ENCODE assay signal across 9 cellular contexts in the genomic region with DNA sequence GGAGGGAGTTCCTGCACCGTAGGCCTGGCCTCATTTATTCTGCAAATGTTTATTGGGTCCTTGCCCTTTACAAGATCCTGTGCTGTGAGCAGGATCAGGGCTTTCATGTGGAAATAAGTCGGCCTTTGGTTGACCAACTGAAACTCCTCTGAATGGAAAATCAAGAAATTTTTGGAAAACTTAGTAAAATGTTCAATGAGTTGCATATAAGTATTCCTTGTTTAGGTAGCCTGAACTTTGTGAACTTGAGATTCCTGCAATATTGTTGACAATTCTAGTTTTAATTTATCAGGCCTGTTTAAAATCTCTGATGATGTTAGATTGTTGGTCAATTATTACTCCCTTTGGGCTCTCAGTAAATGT. TPM values are rescaled to one million over a fixed set of nuclear protein-coding genes. Genes with fewer than 3 reads are reported as not detected.
DNase-seq lines count a peak whose midpoint lies in the region; ATAC-seq, FAIRE-seq and TF ChIP-seq lines count a peak whose summit lies in the region.
"Had no signal": no experiment of that assay in that cellular context is flagged by ENCODE, and none has a peak within 500 bp of the region (broad histone marks: within the 10 kb centered on the region; RNA-seq: fewer than 3 reads in every experiment).

No MANE protein-coding gene starts in this region.

- peak overlapping the region; percentile 97 for H3K4me3 ChIP-seq in BLaER1
- H3K4me3 ChIP-seq in OCI-LY3 (ENCODE audit: low read length): peak overlapping the region; percentile 94
- peak overlapping the region; percentile 95 for H3K4me3 ChIP-seq in endodermal cell (ENCODE audit: low read length)

- peaks cover 42% of the 10 kb centered on the region for H3K4me1 ChIP-seq in BLaER1
- peaks cover 29% of the 10 kb centered on the region for H3K4me1 ChIP-seq in OCI-LY3 (ENCODE audit: low read length)
- H3K4me1 ChIP-seq in endodermal cell (ENCODE audit: control insufficient read depth, insufficient read depth, low read length): no peaks in the 10 kb centered on the region

- H3K27ac ChIP-seq in BLaER1 (peak overlapping the region; percentile 98), OCI-LY3 (ENCODE audit: low read length) (peak overlapping the region; percentile 55), endodermal cell (ENCODE audit: low read depth, low read length) (no peak overlapping the region)

- ATAC-seq in HG03175 (IDR thresholded peaks at IDR 0.05; ENCODE audit: unreplicated experiment) (no peak), HG03097 (IDR thresholded peaks at IDR 0.05; ENCODE audit: low FRiP score, unreplicated experiment) (no peak), GM18519 (IDR thresholded peaks at IDR 0.05; ENCODE audit: low FRiP score, unreplicated experiment) (no peak)

- no peak for FAIRE-seq in D721Med (lab: Jason Lieb, UNC)

- no peak overlapping the region for H2AFZ ChIP-seq in OCI-LY3 (ENCODE audit: low read depth, low read length)

- TF ChIP-seq CTCF in OCI-LY3 (IDR thresholded peaks at IDR 0.05; ENCODE audit: low read depth, low read length) (no peak), endodermal cell (conservative IDR thresholded peaks at IDR 0.05) (no peak), neural crest cell (conservative IDR thresholded peaks at IDR 0.05) (no peak), D721Med (IDR thresholded peaks at IDR 0.05; ENCODE audit: insufficient read depth, missing control alignments) (no peak)

- H3K27ac Mint-ChIP-seq in endodermal cell (peak overlapping the region; percentile 95), neural crest cell (ENCODE audit: unreplicated experiment) (peak overlapping the region; percentile 97)

- peaks cover 46% of the 10 kb centered on the region for H3K36me3 Mint-ChIP-seq in endodermal cell (ENCODE audit: low read depth)
- H3K36me3 Mint-ChIP-seq in neural crest cell (ENCODE audit: low read depth): peaks cover 13% of the 10 kb centered on the region

- H3K4me3 Mint-ChIP-seq in endodermal cell (peak overlapping the region; percentile 95), neural crest cell (peak overlapping the region; percentile 99)

- H3K79me2 ChIP-seq in OCI-LY3 (ENCODE audit: low read length): peaks cover 67% of the 10 kb centered on the region

- H3K27me3 Mint-ChIP-seq in endodermal cell (ENCODE audit: insufficient read depth) (no peaks in the 10 kb centered on the region), neural crest cell (ENCODE audit: low read depth) (peaks cover 3% of the 10 kb centered on the region)

- H3K9me3 Mint-ChIP-seq in endodermal cell (no peaks in the 10 kb centered on the region), neural crest cell (no peaks in the 10 kb centered on the region)

- WGBS in endodermal cell (ENCODE audit: insufficient coverage in 1 of 2, insufficient read length in 1 of 2), 2 experiments: 0 to 7% methylated on average over 1 to 2 of the region's 2 CpGs

- H3K4me2 ChIP-seq in BLaER1 (peak overlapping the region; percentile 88), OCI-LY3 (ENCODE audit: low read length) (peak overlapping the region; percentile 87)

- H3K9ac ChIP-seq in BLaER1 (peak overlapping the region; percentile 99), OCI-LY3 (ENCODE audit: low read length) (peak overlapping the region; percentile 87), endodermal cell (ENCODE audit: extremely low read depth, low read length, poor library complexity, severe bottlenecking) (peak overlapping the region; percentile 86)

- DNase-seq in endodermal cell (no peak), neural crest cell (ENCODE audit: low read depth, low spot score) (no peak), D721Med (ENCODE audit: insufficient read length, low spot score) (no peak)

- H3K4me1 Mint-ChIP-seq in endodermal cell (peaks cover 11% of the 10 kb centered on the region), neural crest cell (peaks cover 37% of the 10 kb centered on the region)

- peaks cover 57% of the 10 kb centered on the region for H3K36me3 ChIP-seq in BLaER1
- peaks cover 38% of the 10 kb centered on the region for H3K36me3 ChIP-seq in OCI-LY3 (replicated peaks; ENCODE audit: low read depth, low read length)
- peaks cover 58% of the 10 kb centered on the region for H3K36me3 ChIP-seq in endodermal cell (ENCODE audit: control insufficient read depth, insufficient read depth, low read length)

- H4K20me1 ChIP-seq in BLaER1: peaks cover 59% of the 10 kb centered on the region
- peaks cover 34% of the 10 kb centered on the region for H4K20me1 ChIP-seq in OCI-LY3 (ENCODE audit: insufficient read depth, low read length)

- H3K9me3 ChIP-seq in BLaER1 (no peaks in the 10 kb centered on the region), OCI-LY3 (ENCODE audit: insufficient read depth, low read length) (no peaks in the 10 kb centered on the region), endodermal cell (ENCODE audit: control insufficient read depth, low read length) (no peaks in the 10 kb centered on the region)

- no peaks in the 10 kb centered on the region for H3K27me3 ChIP-seq in BLaER1
- no peaks in the 10 kb centered on the region for H3K27me3 ChIP-seq in OCI-LY3 (ENCODE audit: low read depth, low read length)
- H3K27me3 ChIP-seq in endodermal cell (ENCODE audit: control insufficient read depth, insufficient read depth, low read length, poor library complexity, severe bottlenecking): no peaks in the 10 kb centered on the region

RNA-seq across cellular contexts. Expression of a gene that starts 1.1 kb away (rescaled TPM):
- total RNA-seq in endodermal cell (10 to 100 TPM; 38.9 to 41.4 TPM), neural crest cell (57.6 and 59.1 TPM in 2 replicates)
- 43.0 TPM for polyA plus RNA-seq in endodermal cell (2013, experiment 1 of 2)
- 45.7 TPM for polyA plus RNA-seq in endodermal cell (2013, experiment 2 of 2)

RNA-seq across cellular contexts. Expression of a gene that starts 35.0 kb away (rescaled TPM):
- total RNA-seq in endodermal cell: 100 to 1,000 TPM; 389 to 615 TPM
- polyA plus RNA-seq in endodermal cell (2013, experiment 1 of 2): 314 TPM
- 288 TPM for polyA plus RNA-seq in endodermal cell (2013, experiment 2 of 2)
- total RNA-seq in neural crest cell: 652 and 682 TPM in 2 replicates

RNA-seq across cellular contexts. Expression of a gene that starts 52.9 kb away (rescaled TPM):
- not detected for total RNA-seq in endodermal cell
- polyA plus RNA-seq in endodermal cell (2013, experiment 1 of 2): not detected
- not detected for polyA plus RNA-seq in endodermal cell (2013, experiment 2 of 2)
- not detected in 2 replicates for total RNA-seq in neural crest cell
- total RNA-seq: T-helper 1 cell treated with Interleukin-12 subunit alpha and Interleukin-12 subunit beta and Interleukin-4 antibody, amounts not matched to agents 30 ng/mL and 1 ng/mL, for 36 hours had no signal
